Comparison of ENCODE assay signal across 7 cellular contexts in the genomic region with DNA sequence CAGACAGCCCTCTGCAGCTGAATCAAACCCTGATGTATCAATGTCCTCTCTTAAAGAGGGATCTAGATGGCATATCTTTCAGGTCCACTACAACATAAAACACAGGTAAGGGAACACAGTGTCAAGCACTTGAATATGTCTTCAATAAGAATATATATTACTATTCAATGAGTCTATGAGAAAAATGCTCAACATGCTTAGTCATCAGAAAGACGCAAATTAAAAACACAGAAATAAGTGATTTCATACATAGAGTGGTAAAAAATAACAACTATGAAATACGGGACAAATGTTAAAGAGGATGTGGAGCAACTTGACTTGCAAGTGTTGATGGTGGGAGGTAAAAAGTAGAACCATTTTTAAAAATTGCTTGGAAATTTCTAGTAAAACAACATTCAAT.
"Had no signal": no experiment of that assay in that cellular context is flagged by ENCODE, and none has a peak within 500 bp of the region (broad histone marks: within the 10 kb centered on the region; RNA-seq: fewer than 3 reads in every experiment).

No MANE protein-coding gene starts in this region.

- H3K4me3 ChIP-seq: GM12878 had no signal

- ATAC-seq: GM12878 had no signal

- DNase-seq: GF-D8 had no signal

- FAIRE-seq: G401.6, GM12878, GM12891, GM12892, GM18507, GM19239 had no signal
